ENCODE assay signal across 17 cellular contexts in the genomic region with DNA sequence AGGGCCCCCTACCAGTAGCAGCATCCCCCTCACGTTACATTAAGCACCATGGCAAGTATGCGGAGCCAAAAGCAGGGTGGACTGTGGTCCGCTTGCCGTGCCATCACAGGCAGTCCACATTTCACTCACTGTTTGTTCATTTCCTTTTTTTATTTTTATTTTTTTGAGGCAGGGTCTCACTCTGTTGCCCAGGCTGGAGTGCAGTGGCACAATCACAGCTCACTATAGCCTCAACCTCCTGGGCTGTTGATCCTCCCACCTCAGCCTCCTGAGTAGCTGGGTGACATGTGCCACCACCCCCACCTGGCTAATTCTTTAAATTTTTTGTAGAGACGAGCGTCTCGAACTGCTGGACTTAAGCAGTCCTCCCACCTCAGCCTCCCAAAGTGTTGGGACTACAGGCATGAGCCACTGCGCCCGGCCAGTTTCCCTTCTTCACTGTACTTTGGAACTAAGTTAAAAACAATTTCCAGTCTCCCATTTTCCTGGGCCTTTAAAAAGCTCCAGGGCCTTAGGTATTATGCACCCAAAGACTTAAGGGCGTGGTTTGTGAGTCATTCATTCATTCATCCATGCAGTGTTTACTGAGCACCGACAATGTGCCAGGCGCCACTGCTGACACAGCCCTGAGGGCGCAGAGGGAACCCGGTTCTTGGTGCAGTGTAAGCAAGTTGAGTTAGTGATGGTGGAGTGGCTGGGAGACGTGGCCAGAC. TPM values are rescaled to one million over a fixed set of nuclear protein-coding genes. Genes with fewer than 3 reads are reported as not detected.
DNase-seq lines count a peak whose midpoint lies in the region; TF ChIP-seq lines count a peak whose summit lies in the region.
"Had no signal": no experiment of that assay in that cellular context is flagged by ENCODE, and none has a peak within 500 bp of the region (broad histone marks: within the 10 kb centered on the region; RNA-seq: fewer than 3 reads in every experiment).

No MANE protein-coding gene starts in this region.

- H3K27me3 ChIP-seq in testis (no peaks in the 10 kb centered on the region), HAP-1 (ENCODE audit: low read depth) (no peaks in the 10 kb centered on the region)

- no peaks in the 10 kb centered on the region for H3K4me1 Mint-ChIP-seq in activated CD4-positive, alpha-beta T cell treated with anti-CD3 and anti-CD28 coated beads, Interleukin-2, amount 10 ng/mL, durations not matched to agents 24 days and 14 days

- WGBS in testis, 2 donors, result 86 to 92% methylated on average over 15 of the region's 15 CpGs

- H3K4me3 ChIP-seq in fibroblast of the aortic adventitia (ENCODE audit: low read depth, low read length) (no peak overlapping the region), testis (no peak overlapping the region), HAP-1 (no peak overlapping the region)
- H3K4me3 ChIP-seq: GM12878 had no signal

- DNase-seq in AG08396 (ENCODE audit: low spot score), result peak; percentile 73
- peak; percentile 88 for DNase-seq in HPDE6-E6E7 (ENCODE audit: extremely low spot score)
- peak; percentile 55 for DNase-seq in SW480 (ENCODE audit: low spot score)
- DNase-seq in fibroblast of the aortic adventitia (ENCODE audit: low read depth), result peak; percentile 61
- DNase-seq in testis, result no peak
- DNase-seq in head of caudate nucleus, result no peak
- DNase-seq in activated CD4-positive, alpha-beta T cell treated with anti-CD3 and anti-CD28 coated beads, Interleukin-2, amount 10 ng/mL, durations not matched to agents 24 days and 14 days, result no peak
- DNase-seq in HAP-1 (ENCODE audit: low spot score in 2 of 2), result no peak
- DNase-seq: activated CD4-positive, alpha-beta T cell treated with anti-CD3 and anti-CD28 coated beads, Interleukin-2, amount 50 U/mL, for 1 hour; foreskin melanocyte; NCI-H1436 treated with DMSO at 0.1 percent for 48 hours; NCI-H510A; posterior cingulate gyrus; RPMI8226; stimulated activated CD4-positive, alpha-beta T cell treated with anti-CD3 and anti-CD28 coated beads, Interleukin-12 subunit alpha, Interleukin-12 subunit beta, amount 100 ng/mL, for 4 hours; substantia nigra had no signal

- H3K27me3 Mint-ChIP-seq in activated CD4-positive, alpha-beta T cell treated with anti-CD3 and anti-CD28 coated beads, Interleukin-2, amount 10 ng/mL, durations not matched to agents 24 days and 14 days, result peaks cover 4% of the 10 kb centered on the region

- H3K4me3 Mint-ChIP-seq in activated CD4-positive, alpha-beta T cell treated with anti-CD3 and anti-CD28 coated beads, Interleukin-2, amount 10 ng/mL, durations not matched to agents 24 days and 14 days, result no peak overlapping the region

- in situ Hi-C loops in HAP-1 (cut with MboI; ENCODE audit: low sequenced_read_pairs), result no loop called here

- H3K27ac ChIP-seq in testis, result no peak overlapping the region

- H3K9me3 ChIP-seq in testis (no peaks in the 10 kb centered on the region), HAP-1 (no peaks in the 10 kb centered on the region)

- intact Hi-C loops in testis (cut with DNase I; ENCODE audit: low total_unique reads) (no loop called here), head of caudate nucleus (cut with DNase I) (no loop called here)
- intact Hi-C loops in activated CD4-positive, alpha-beta T cell treated with anti-CD3 and anti-CD28 coated beads, Interleukin-2, amount 10 ng/mL, durations not matched to agents 24 days and 14 days (cut with micrococcal nuclease), result no loop called here

- no peaks in the 10 kb centered on the region for H3K4me1 ChIP-seq in testis
- H3K4me1 ChIP-seq in HAP-1, result no peaks in the 10 kb centered on the region

- H3K36me3 ChIP-seq in testis (ENCODE audit: low read depth, missing control alignments) (no peaks in the 10 kb centered on the region), HAP-1 (replicated peaks) (no peaks in the 10 kb centered on the region)

- H3K9me3 Mint-ChIP-seq in activated CD4-positive, alpha-beta T cell treated with anti-CD3 and anti-CD28 coated beads, Interleukin-2, amount 10 ng/mL, durations not matched to agents 24 days and 14 days, result no peaks in the 10 kb centered on the region

- no peak overlapping the region for H3K27ac Mint-ChIP-seq in activated CD4-positive, alpha-beta T cell treated with anti-CD3 and anti-CD28 coated beads, Interleukin-2, amount 10 ng/mL, durations not matched to agents 24 days and 14 days

- TF ChIP-seq POLR2A in testis (IDR thresholded peaks at IDR 0.05), result no peak

- TF ChIP-seq CTCF in fibroblast of the aortic adventitia (IDR thresholded peaks at IDR 0.05; ENCODE audit: insufficient read depth, low read length), result no peak
- no peak for TF ChIP-seq CTCF in testis (IDR thresholded peaks at IDR 0.05)

- no peaks in the 10 kb centered on the region for H3K36me3 Mint-ChIP-seq in activated CD4-positive, alpha-beta T cell treated with anti-CD3 and anti-CD28 coated beads, Interleukin-2, amount 10 ng/mL, durations not matched to agents 24 days and 14 days (ENCODE audit: low read depth)

RNA-seq across cellular contexts. Expression of gene PRRX2, which starts 19.9 kb away (rescaled TPM):
- total RNA-seq in fibroblast of the aortic adventitia (ENCODE audit: low replicate concordance), result 3.5 and 36.1 TPM in 2 replicates
- total RNA-seq in testis, result 10 to 100 TPM; 14.6 to 19.1 TPM
- polyA plus RNA-seq in testis (ENCODE audit: insufficient read depth, low read depth, low replicate concordance), result 15.3 TPM
- 3.4 and 3.8 TPM in 2 replicates for total RNA-seq in activated CD4-positive, alpha-beta T cell treated with anti-CD3 and anti-CD28 coated beads, Interleukin-2, amount 10 ng/mL, durations not matched to agents 24 days and 14 days
- total RNA-seq: GM12878 had no signal
- polyA plus RNA-seq: GM12878 had no signal

RNA-seq across cellular contexts. Expression of gene ASB6, which starts 43.4 kb away (rescaled TPM):
- total RNA-seq in fibroblast of the aortic adventitia (ENCODE audit: low replicate concordance) (7.0 and 14.0 TPM in 2 replicates), testis (10 to 100 TPM; 51.2 to 61.7 TPM)
- 21.4 TPM for polyA plus RNA-seq in testis (ENCODE audit: insufficient read depth, low read depth, low replicate concordance)
- total RNA-seq in activated CD4-positive, alpha-beta T cell treated with anti-CD3 and anti-CD28 coated beads, Interleukin-2, amount 10 ng/mL, durations not matched to agents 24 days and 14 days, result 21.9 and 22.7 TPM in 2 replicates

RNA-seq across cellular contexts. Expression of gene NTMT1, which starts 59.4 kb away (rescaled TPM):
- 9.0 and 27.6 TPM in 2 replicates for total RNA-seq in fibroblast of the aortic adventitia (ENCODE audit: low replicate concordance)
- total RNA-seq in testis, result 10 to 100 TPM; 71.8 to 82.6 TPM
- 189 TPM for polyA plus RNA-seq in testis (ENCODE audit: insufficient read depth, low read depth, low replicate concordance)
- total RNA-seq in activated CD4-positive, alpha-beta T cell treated with anti-CD3 and anti-CD28 coated beads, Interleukin-2, amount 10 ng/mL, durations not matched to agents 24 days and 14 days, result 72.0 and 72.4 TPM in 2 replicates

Comparison
In these comparisons a context has a peak if more than half of its experiments do, and no peak if none do; other contexts are left out.
1. DNase-seq: peak in AG08396 (single experiment), HPDE6-E6E7 (single experiment), SW480 (single experiment) and fibroblast of the aortic adventitia (single experiment); none in testis (single experiment), head of caudate nucleus (0 of 42), activated CD4-positive, alpha-beta T cell treated with anti-CD3 and anti-CD28 coated beads, Interleukin-2, amount 10 ng/mL, durations not matched to agents 24 days and 14 days (single experiment) and HAP-1 (0 of 2).